ENCODE assay signal across 20 cellular contexts in the genomic region with DNA sequence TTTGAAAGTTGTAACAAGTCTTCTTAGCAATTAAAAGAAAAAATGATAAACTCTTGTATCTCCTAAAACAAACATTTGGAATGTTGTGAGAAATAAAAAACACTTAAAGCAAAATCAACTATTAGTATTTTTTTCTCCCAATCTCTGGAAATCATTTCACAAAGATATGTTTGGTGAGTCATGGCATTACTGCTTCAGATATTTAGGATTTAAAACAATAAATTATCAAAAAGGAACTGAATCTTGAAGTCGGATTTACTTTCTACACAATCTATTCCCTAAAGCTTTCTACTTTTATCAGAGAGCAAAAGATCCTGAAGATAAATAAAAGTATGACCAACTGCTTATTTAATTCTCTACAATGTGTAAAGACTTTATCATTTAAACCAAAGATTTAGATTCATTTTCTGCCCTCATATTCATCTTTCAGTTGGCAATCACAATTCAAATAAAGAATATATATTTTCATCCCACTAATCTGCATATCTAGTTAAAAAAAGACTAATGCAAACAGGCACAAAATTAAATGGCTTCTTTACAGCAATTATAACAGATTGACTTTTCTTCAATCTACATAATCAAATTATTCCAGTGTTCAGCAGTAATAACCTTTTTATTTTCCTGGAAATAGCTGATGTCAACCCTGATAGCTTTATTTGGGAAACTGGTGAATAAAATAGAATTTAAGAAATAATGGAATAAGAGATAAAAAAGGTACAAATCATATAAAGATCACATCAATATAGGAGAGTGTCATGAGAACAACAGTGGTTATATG.
DNase-seq lines count a peak whose midpoint lies in the region; TF ChIP-seq lines count a peak whose summit lies in the region.
"Had no signal": no experiment of that assay in that cellular context is flagged by ENCODE, and none has a peak within 500 bp of the region (broad histone marks: within the 10 kb centered on the region; RNA-seq: fewer than 3 reads in every experiment).

No MANE protein-coding gene starts in this region.

- DNase-seq in AG08395 (ENCODE audit: low spot score) (peak; percentile 41), LHCN-M2 (ENCODE audit: low read depth) (peak; percentile 30), choroid plexus epithelial cell (ENCODE audit: low read depth) (peak; percentile 46), glomerular visceral epithelial cell (ENCODE audit: extremely low spot score) (peak; percentile 1), HUDEP-2 (lab: John Stamatoyannopoulos, UW; ENCODE audit: unreplicated experiment in 76 of 76) (no peak), NCI-H1417 treated with DMSO at 0.1 percent for 48 hours (lab: John Stamatoyannopoulos, UW) (no peak), NCI-H1092 treated with DMSO at 0.1 percent for 48 hours (lab: John Stamatoyannopoulos, UW) (no peak)
- no peak for DNase-seq in activated CD4-positive, alpha-beta T cell treated with anti-CD3 and anti-CD28 coated beads, Interleukin-2, amount 50 U/mL, for 48 hours
- DNase-seq: ACHN; activated CD8-positive, alpha-beta memory T cell treated with anti-CD3 and anti-CD28 coated beads for 24 hours; activated naive CD4-positive, alpha-beta T cell treated with anti-CD3 and anti-CD28 coated beads for 36 hours; activated T-cell treated with anti-CD3 and anti-CD28 coated beads, Interleukin-2, amount 50 U/mL, for 48 hours; DMS 273 treated with DMSO at 0.1 percent for 48 hours; H9; Kasumi-1; NCI-H1105 treated with DMSO at 0.1 percent for 48 hours; NCI-H524 treated with DMSO at 0.1 percent for 48 hours; stimulated activated naive CD4-positive, alpha-beta T cell; T-helper 9 cell had no signal

- H3K4me3 ChIP-seq in choroid plexus epithelial cell (ENCODE audit: low read depth, low read length) = no peak overlapping the region
- H3K4me3 ChIP-seq: thoracic aorta had no signal

- no peak for TF ChIP-seq CTCF in choroid plexus epithelial cell (conservative IDR thresholded peaks at IDR 0.05; ENCODE audit: low read depth, low read length)

Comparison
In these comparisons a context has a peak if more than half of its experiments do, and no peak if none do; other contexts are left out.
1. DNase-seq: peak in AG08395 (single experiment), LHCN-M2 (single experiment), choroid plexus epithelial cell (single experiment) and glomerular visceral epithelial cell (single experiment); none in activated CD4-positive, alpha-beta T cell treated with anti-CD3 and anti-CD28 coated beads, Interleukin-2, amount 50 U/mL, for 48 hours (0 of 2), HUDEP-2 (0 of 76), NCI-H1417 treated with DMSO at 0.1 percent for 48 hours (single experiment) and NCI-H1092 treated with DMSO at 0.1 percent for 48 hours (single experiment).